In genomic region chr14:81655423-81656314, GRCh38 we compare ENCODE assay signal across 18 cellular contexts.
DNase-seq lines count a peak whose midpoint lies in the region; ATAC-seq and TF ChIP-seq lines count a peak whose summit lies in the region.
"Had no signal": no experiment of that assay in that cellular context is flagged by ENCODE, and none has a peak within 500 bp of the region (broad histone marks: within the 10 kb centered on the region; RNA-seq: fewer than 3 reads in every experiment).

No MANE protein-coding gene starts in this region.

- no peak overlapping the region for H3K27ac Mint-ChIP-seq in GM23338
- H3K27ac Mint-ChIP-seq: activated naive CD4-positive, alpha-beta T cell treated with anti-CD3 and anti-CD28 coated beads, Interleukin-2, amount 50 U/mL, for 24 hours; B cell; stimulated activated naive CD8-positive, alpha-beta T cell treated with anti-CD3 and anti-CD28 coated beads, Interleukin-15, amount 100 ng/mL, for 72 hours had no signal

- H3K14ac ChIP-seq in mesenchymal stem cell (ENCODE audit: low read length in 2 of 2) = no peak overlapping the region

- no peak overlapping the region for H3K4me2 ChIP-seq in GM23338
- H3K4me2 ChIP-seq in Karpas-422 (ENCODE audit: low read depth, low read length, poor library complexity, severe bottlenecking) = no peak overlapping the region
- no peak overlapping the region for H3K4me2 ChIP-seq in mesenchymal stem cell (ENCODE audit: low read length, poor library complexity, severe bottlenecking)
- H3K4me2 ChIP-seq: KMS-11 had no signal

- H2AK5ac ChIP-seq in mesenchymal stem cell (ENCODE audit: low read length, severe bottlenecking) = no peak overlapping the region

- H2BK12ac ChIP-seq in mesenchymal stem cell (ENCODE audit: low read length in 2 of 2) = no peak overlapping the region

- H3K9me2 ChIP-seq in GM23338 (ENCODE audit: insufficient read depth) = peaks cover 12% of the 10 kb centered on the region; the same call in 1 of the 2 replicates
- H3K9me2 ChIP-seq in Karpas-422 (replicated peaks; ENCODE audit: insufficient read depth, low read length) = peaks cover 6% of the 10 kb centered on the region; the same call in 1 of the 2 replicates

- peaks cover 30% of the 10 kb centered on the region for H3K4me1 ChIP-seq in GM23338 (ENCODE audit: insufficient read depth)
- H3K4me1 ChIP-seq in Karpas-422 (ENCODE audit: low read length) = no peaks in the 10 kb centered on the region
- no peaks in the 10 kb centered on the region for H3K4me1 ChIP-seq in mesenchymal stem cell (ENCODE audit: control insufficient read depth, insufficient read depth, low read depth, low read length)
- no peaks in the 10 kb centered on the region for H3K4me1 ChIP-seq in lower lobe of right lung
- H3K4me1 ChIP-seq: Peyer's patch had no signal

- peaks cover 11% of the 10 kb centered on the region for H3K4me1 Mint-ChIP-seq in GM23338
- H3K4me1 Mint-ChIP-seq: activated naive CD4-positive, alpha-beta T cell treated with anti-CD3 and anti-CD28 coated beads, Interleukin-2, amount 50 U/mL, for 24 hours; B cell; stimulated activated naive CD8-positive, alpha-beta T cell treated with anti-CD3 and anti-CD28 coated beads, Interleukin-15, amount 100 ng/mL, for 72 hours had no signal

- no peaks in the 10 kb centered on the region for H3K36me3 Mint-ChIP-seq in GM23338 (ENCODE audit: low read depth)
- H3K36me3 Mint-ChIP-seq: activated naive CD4-positive, alpha-beta T cell treated with anti-CD3 and anti-CD28 coated beads, Interleukin-2, amount 50 U/mL, for 24 hours had no signal

- no peaks in the 10 kb centered on the region for H3F3A ChIP-seq in GM23338 (replicated peaks; ENCODE audit: low read depth)

- no peak overlapping the region for H3K4ac ChIP-seq in mesenchymal stem cell (ENCODE audit: low read depth in 1 of 2, low read length in 2 of 2)

- H3K27me3 ChIP-seq in GM23338 (ENCODE audit: insufficient read depth) = no peaks in the 10 kb centered on the region
- H3K27me3 ChIP-seq in Karpas-422 (ENCODE audit: low read length) = no peaks in the 10 kb centered on the region
- no peaks in the 10 kb centered on the region for H3K27me3 ChIP-seq in mesenchymal stem cell (ENCODE audit: control insufficient read depth in 1 of 2, insufficient read depth in 1 of 2, low read length in 2 of 2)
- H3K27me3 ChIP-seq in lower lobe of right lung (ENCODE audit: low read depth) = no peaks in the 10 kb centered on the region
- H3K27me3 ChIP-seq: Peyer's patch had no signal

- H3K23ac ChIP-seq in mesenchymal stem cell (ENCODE audit: low read length in 2 of 2) = no peak overlapping the region

- TF ChIP-seq CTCF in GM23338 (conservative IDR thresholded peaks at IDR 0.05; ENCODE audit: low read depth in 2 of 2) (no peak), epithelial cell of esophagus (IDR thresholded peaks at IDR 0.05; ENCODE audit: insufficient read depth, low read depth, low read length, missing control alignments) (no peak), coronary artery (IDR thresholded peaks at IDR 0.05) (no peak), lower lobe of right lung (IDR thresholded peaks at IDR 0.05) (no peak)

- H4K8ac ChIP-seq in mesenchymal stem cell (ENCODE audit: low read length) = no peak overlapping the region

- WGBS in mesenchymal stem cell = 71% methylated on average over 6 of the region's 6 CpGs

- H3K4me3 Mint-ChIP-seq in GM23338 = no peak overlapping the region
- H3K4me3 Mint-ChIP-seq: activated naive CD4-positive, alpha-beta T cell treated with anti-CD3 and anti-CD28 coated beads, Interleukin-2, amount 50 U/mL, for 24 hours; B cell; stimulated activated naive CD8-positive, alpha-beta T cell treated with anti-CD3 and anti-CD28 coated beads, Interleukin-15, amount 100 ng/mL, for 72 hours had no signal

- H4K91ac ChIP-seq in mesenchymal stem cell (ENCODE audit: low read length) = no peak overlapping the region

- no peak overlapping the region for H2BK5ac ChIP-seq in mesenchymal stem cell (ENCODE audit: low read depth, low read length, poor library complexity, severe bottlenecking)

- peak; percentile 69 for ATAC-seq in GM23338
- no peak for ATAC-seq in lower lobe of right lung
- ATAC-seq: activated CD4-positive, CD25-positive, alpha-beta regulatory T cell treated with anti-CD3 and anti-CD28 coated beads, Interleukin-2, amount 50 U/mL, for 24 hours; stimulated activated naive CD8-positive, alpha-beta T cell treated with anti-CD3 and anti-CD28 coated beads, Interleukin-15, amount 100 ng/mL, for 72 hours had no signal

- H4K20me1 ChIP-seq in GM23338 (replicated peaks; ENCODE audit: insufficient read depth) = no peaks in the 10 kb centered on the region
- H4K20me1 ChIP-seq in Karpas-422 (ENCODE audit: insufficient read depth, low read depth, low read length) = no peaks in the 10 kb centered on the region

- peak overlapping the region; percentile 85; the same call in 1 of the 2 replicates for H2AFZ ChIP-seq in GM23338
- H2AFZ ChIP-seq in Karpas-422 (ENCODE audit: low read length) = no peak overlapping the region
- no peak overlapping the region for H2AFZ ChIP-seq in mesenchymal stem cell (ENCODE audit: low read depth, low read length)

- no peak overlapping the region for H2BK15ac ChIP-seq in mesenchymal stem cell (ENCODE audit: low read depth, poor library complexity, severe bottlenecking)

- no peak overlapping the region for H3K9ac ChIP-seq in Karpas-422 (ENCODE audit: low read length)
- peak overlapping the region; percentile 72 for H3K9ac ChIP-seq in mesenchymal stem cell (ENCODE audit: low read length)
- H3K9ac ChIP-seq: KMS-11 had no signal

- H3K36me3 ChIP-seq in GM23338 (ENCODE audit: insufficient read depth) (no peaks in the 10 kb centered on the region), Karpas-422 (ENCODE audit: insufficient read depth, low read length) (no peaks in the 10 kb centered on the region), mesenchymal stem cell (ENCODE audit: control insufficient read depth in 1 of 2, insufficient read depth in 2 of 2, low read depth in 1 of 2, low read length in 2 of 2) (no peaks in the 10 kb centered on the region), lower lobe of right lung (no peaks in the 10 kb centered on the region)
- H3K36me3 ChIP-seq: Peyer's patch had no signal

- DNase-seq in GM23338 (ENCODE audit: low spot score) (peak; percentile 40), Karpas-422 (peak; percentile 52), epithelial cell of esophagus (ENCODE audit: low read depth) (peak; percentile 22), mesenchymal stem cell (no peak), coronary artery (ENCODE audit: low spot score) (no peak), DMS153 (lab: John Stamatoyannopoulos, UW) (no peak), lower lobe of right lung (no peak)
- DNase-seq in activated T-cell treated with anti-CD3 and anti-CD28 coated beads, Interleukin-2, amount 50 U/mL, for 1 hour = no peak
- DNase-seq: effector CD4-positive, alpha-beta T cell; HCEC 1CT; NCI-H146; Peyer's patch; stimulated activated naive CD8-positive, alpha-beta T cell treated with anti-CD3 and anti-CD28 coated beads, Interleukin-15, amount 100 ng/mL, for 72 hours; T-helper 1 cell had no signal

- H3K9me3 Mint-ChIP-seq in GM23338 = peaks cover 26% of the 10 kb centered on the region
- H3K9me3 Mint-ChIP-seq: activated naive CD4-positive, alpha-beta T cell treated with anti-CD3 and anti-CD28 coated beads, Interleukin-2, amount 50 U/mL, for 24 hours had no signal

- no peak overlapping the region for H3K4me3 ChIP-seq in GM23338
- H3K4me3 ChIP-seq in Karpas-422 (ENCODE audit: low read length) = no peak overlapping the region
- no peak overlapping the region for H3K4me3 ChIP-seq in epithelial cell of esophagus (ENCODE audit: low read length)
- H3K4me3 ChIP-seq in mesenchymal stem cell (ENCODE audit: insufficient read depth in 1 of 2, low read depth in 1 of 2, low read length in 2 of 2) = no peak overlapping the region
- no peak overlapping the region for H3K4me3 ChIP-seq in coronary artery
- no peak overlapping the region for H3K4me3 ChIP-seq in lower lobe of right lung
- H3K4me3 ChIP-seq: Peyer's patch had no signal

- peaks cover 2% of the 10 kb centered on the region for H3K27me3 Mint-ChIP-seq in GM23338 (ENCODE audit: insufficient read depth, low read depth, poor library complexity)
- H3K27me3 Mint-ChIP-seq: B cell had no signal

- no peaks in the 10 kb centered on the region for H3K79me1 ChIP-seq in mesenchymal stem cell (replicated peaks; ENCODE audit: low read length, poor library complexity, severe bottlenecking)

- H3K27ac ChIP-seq in GM23338 (ENCODE audit: low read depth) (no peak overlapping the region), Karpas-422 (ENCODE audit: low read length) (no peak overlapping the region), mesenchymal stem cell (ENCODE audit: low read length, poor library complexity, severe bottlenecking) (no peak overlapping the region), coronary artery (no peak overlapping the region), lower lobe of right lung (no peak overlapping the region)
- H3K27ac ChIP-seq: KMS-11, Peyer's patch had no signal

- no peak overlapping the region for H2BK120ac ChIP-seq in mesenchymal stem cell (ENCODE audit: low read depth, low read length)

- H3K79me2 ChIP-seq in GM23338 (replicated peaks; ENCODE audit: insufficient read depth) (no peaks in the 10 kb centered on the region), Karpas-422 (ENCODE audit: low read length) (no peaks in the 10 kb centered on the region)

- H3K18ac ChIP-seq in mesenchymal stem cell (ENCODE audit: low read depth in 1 of 2, low read length in 2 of 2) = no peak overlapping the region

- intact Hi-C loops in lower lobe of right lung (cut with DNase I) = no loop called here

- no peaks in the 10 kb centered on the region for H3K9me3 ChIP-seq in Karpas-422 (ENCODE audit: low read length)
- no peaks in the 10 kb centered on the region for H3K9me3 ChIP-seq in mesenchymal stem cell (ENCODE audit: control insufficient read depth, low read length)
- no peaks in the 10 kb centered on the region for H3K9me3 ChIP-seq in lower lobe of right lung
- H3K9me3 ChIP-seq: Peyer's patch had no signal

TF ChIP-seq in GM23338, 12 proteins besides CTCF, POLR2A, EP300 and RAD21:
- no peak for TF ChIP-seq EZH2 (IDR thresholded peaks at IDR 0.05; ENCODE audit: low read depth, unreplicated experiment)
- no peak for TF ChIP-seq ZNF114 (CRISPR knock-in tag; IDR thresholded peaks at IDR 0.05)

Comparison
In these comparisons a context has a peak if more than half of its experiments do, and no peak if none do; other contexts are left out.
1. DNase-seq: peak in GM23338 (single experiment), Karpas-422 (single experiment) and epithelial cell of esophagus (single experiment); none in mesenchymal stem cell (single experiment), coronary artery (single experiment), DMS153 (single experiment), lower lobe of right lung (single experiment) and activated T-cell treated with anti-CD3 and anti-CD28 coated beads, Interleukin-2, amount 50 U/mL, for 1 hour (single experiment).